33 cellular contexts compared by ENCODE assay signal in the genomic region with DNA sequence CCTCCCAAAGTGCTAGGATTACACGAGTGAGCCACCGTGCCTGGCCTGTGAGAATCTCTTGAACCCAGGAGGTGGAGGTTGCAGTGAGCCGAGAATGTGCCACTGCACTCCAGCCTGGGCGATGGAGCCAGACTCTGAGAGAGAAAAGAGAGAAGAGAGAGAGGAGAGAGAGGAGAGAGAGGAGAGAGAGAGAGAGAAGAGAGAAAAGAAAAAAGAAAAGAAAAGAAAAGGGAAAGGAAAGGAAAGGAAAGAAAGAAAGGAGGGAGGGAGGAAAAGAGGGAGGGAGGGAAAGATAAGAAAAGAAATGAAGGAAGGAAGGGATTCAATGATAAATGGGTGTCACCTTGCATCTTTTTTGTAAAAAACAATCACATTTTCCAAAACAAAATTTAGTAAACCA.
"Had no signal": no experiment of that assay in that cellular context is flagged by ENCODE, and none has a peak within 500 bp of the region (broad histone marks: within the 10 kb centered on the region; RNA-seq: fewer than 3 reads in every experiment).

No MANE protein-coding gene starts in this region.

- H3K27me3 ChIP-seq: adrenal gland, body of pancreas, brain microvascular endothelial cell, breast epithelium had no signal

- H3K27me3 Mint-ChIP-seq: activated B cell treated with CpG ODN at 0.5 μM for 24 hours; activated CD4-positive, alpha-beta memory T cell treated with anti-CD3 and anti-CD28 coated beads for 36 hours; activated CD4-positive, alpha-beta T cell treated with anti-CD3 and anti-CD28 coated beads, Interleukin-2, amount 10 ng/mL, durations not matched to agents 24 days and 14 days; activated naive CD8-positive, alpha-beta T cell treated with anti-CD3 and anti-CD28 coated beads for 36 hours; activated T-helper 17 cell treated with anti-CD3 and anti-CD28 coated beads, Interleukin-2, amount 50 U/mL, for 72 hours had no signal

- DNase-seq: activated B cell treated with CpG ODN at 0.5 μM for 24 hours; activated CD4-positive, alpha-beta memory T cell treated with anti-CD3 and anti-CD28 coated beads for 36 hours; activated CD4-positive, alpha-beta T cell treated with anti-CD3 and anti-CD28 coated beads for 4 hours; activated CD4-positive, alpha-beta T cell treated with anti-CD3 and anti-CD28 coated beads, Interleukin-2, amount 10 ng/mL, durations not matched to agents 24 days and 14 days; activated CD4-positive, alpha-beta T cell treated with anti-CD3 and anti-CD28 coated beads, Interleukin-2, amount 50 U/mL, for 1 hour; activated CD4-positive, alpha-beta T cell treated with anti-CD3 and anti-CD28 coated beads, Interleukin-2, amount 50 U/mL, for 4 hours; activated CD4-positive, CD25-positive, alpha-beta regulatory T cell treated with anti-CD3 and anti-CD28 coated beads, Interleukin-2, amount 50 U/mL, for 72 hours; activated CD8-positive, alpha-beta memory T cell treated with anti-CD3 and anti-CD28 coated beads, Interleukin-2, amount 50 U/mL, for 4 hours; activated gamma-delta T cell treated with Interleukin-2 at 50 U/mL for 16 hours; activated naive CD4-positive, alpha-beta T cell treated with anti-CD3 and anti-CD28 coated beads for 36 hours; activated naive CD8-positive, alpha-beta T cell treated with anti-CD3 and anti-CD28 coated beads for 36 hours; activated T-cell treated with anti-CD3 and anti-CD28 coated beads for 4 hours; activated T-cell treated with anti-CD3 and anti-CD28 coated beads, Interleukin-2, amount 50 U/mL, for 1 hour; activated T-cell treated with anti-CD3 and anti-CD28 coated beads, Interleukin-2, amount 50 U/mL, for 4 hours; activated T-cell treated with anti-CD3 and anti-CD28 coated beads, Interleukin-2, amount 50 U/mL, for 72 hours; adrenal gland; amniotic stem cell; aorta; body of pancreas; brain microvascular endothelial cell; central memory CD4-positive, alpha-beta T cell; cerebellar nuclear complex; SW 1271; T-helper 1 cell; T-helper 2 cell; T-helper 9 cell had no signal

- H3K4me3 Mint-ChIP-seq: activated B cell treated with CpG ODN at 0.5 μM for 24 hours; activated CD4-positive, alpha-beta memory T cell treated with anti-CD3 and anti-CD28 coated beads for 36 hours; activated CD4-positive, alpha-beta T cell treated with anti-CD3 and anti-CD28 coated beads, Interleukin-2, amount 10 ng/mL, durations not matched to agents 24 days and 14 days; activated naive CD4-positive, alpha-beta T cell treated with anti-CD3 and anti-CD28 coated beads for 36 hours; activated naive CD8-positive, alpha-beta T cell treated with anti-CD3 and anti-CD28 coated beads for 36 hours; activated T-cell treated with anti-CD3 and anti-CD28 coated beads, Interleukin-2, amount 50 U/mL, for 4 hours; activated T-cell treated with anti-CD3 and anti-CD28 coated beads, Interleukin-2, amount 50 U/mL, for 72 hours; activated T-helper 1 cell treated with anti-CD3 and anti-CD28 coated beads, Interleukin-12 subunit alpha, Interleukin-12 subunit beta, Interleukin-2, Interleukin-4 antibody, amounts not matched to agents 30 ng/mL and 10 ng/mL and 1 ng/mL, durations not matched to agents 14 hours and 24 hours and 36 hours; activated T-helper 17 cell treated with anti-CD3 and anti-CD28 coated beads, Interleukin-2, amount 50 U/mL, for 72 hours; T-helper 1 cell treated with Interleukin-12 subunit alpha and Interleukin-12 subunit beta and Interleukin-4 antibody, amounts not matched to agents 30 μg/mL and 1 μg/mL, for 36 hours; T-helper 2 cell treated with Interferon-gamma antibody and Interleukin-4, amounts not matched to agents 5 μg/mL and 100 μg/mL, for 36 hours had no signal

- H3K4me1 ChIP-seq: adrenal gland, body of pancreas, breast epithelium had no signal

- H3K9me3 Mint-ChIP-seq: activated B cell treated with CpG ODN at 0.5 μM for 24 hours; activated CD4-positive, alpha-beta memory T cell treated with anti-CD3 and anti-CD28 coated beads for 36 hours; activated CD4-positive, alpha-beta T cell treated with anti-CD3 and anti-CD28 coated beads, Interleukin-2, amount 10 ng/mL, durations not matched to agents 24 days and 14 days; activated naive CD4-positive, alpha-beta T cell treated with anti-CD3 and anti-CD28 coated beads for 36 hours; activated naive CD4-positive, alpha-beta T cell treated with anti-CD3 and anti-CD28 coated beads, Interleukin-2, amount 50 U/mL, for 72 hours; activated naive CD8-positive, alpha-beta T cell treated with anti-CD3 and anti-CD28 coated beads for 36 hours; activated T-cell treated with anti-CD3 and anti-CD28 coated beads, Interleukin-2, amount 50 U/mL, for 4 hours; activated T-cell treated with anti-CD3 and anti-CD28 coated beads, Interleukin-2, amount 50 U/mL, for 72 hours; activated T-helper 1 cell treated with anti-CD3 and anti-CD28 coated beads, Interleukin-12 subunit alpha, Interleukin-12 subunit beta, Interleukin-2, Interleukin-4 antibody, amounts not matched to agents 30 ng/mL and 10 ng/mL and 1 ng/mL, durations not matched to agents 14 hours and 24 hours and 36 hours; activated T-helper 17 cell treated with anti-CD3 and anti-CD28 coated beads, Interleukin-2, amount 50 U/mL, for 72 hours; T-helper 1 cell treated with Interleukin-12 subunit alpha and Interleukin-12 subunit beta and Interleukin-4 antibody, amounts not matched to agents 30 μg/mL and 1 μg/mL, for 36 hours; T-helper 2 cell treated with Interferon-gamma antibody and Interleukin-4, amounts not matched to agents 5 μg/mL and 100 μg/mL, for 36 hours had no signal

- ATAC-seq: activated naive CD4-positive, alpha-beta T cell treated with anti-CD3 and anti-CD28 coated beads, Interleukin-2, amount 50 U/mL, for 72 hours; activated T-cell treated with anti-CD3 and anti-CD28 coated beads, Interleukin-2, amount 50 U/mL, for 4 hours; activated T-cell treated with anti-CD3 and anti-CD28 coated beads, Interleukin-2, amount 50 U/mL, for 72 hours; activated T-helper 17 cell treated with anti-CD3 and anti-CD28 coated beads, Interleukin-2, amount 50 U/mL, for 72 hours; body of pancreas had no signal

- H3K27ac Mint-ChIP-seq: activated B cell treated with CpG ODN at 0.5 μM for 24 hours; activated CD4-positive, alpha-beta memory T cell treated with anti-CD3 and anti-CD28 coated beads for 36 hours; activated CD4-positive, alpha-beta T cell treated with anti-CD3 and anti-CD28 coated beads, Interleukin-2, amount 10 ng/mL, durations not matched to agents 24 days and 14 days; activated naive CD4-positive, alpha-beta T cell treated with anti-CD3 and anti-CD28 coated beads for 36 hours; activated naive CD4-positive, alpha-beta T cell treated with anti-CD3 and anti-CD28 coated beads, Interleukin-2, amount 50 U/mL, for 72 hours; activated naive CD8-positive, alpha-beta T cell treated with anti-CD3 and anti-CD28 coated beads for 36 hours; activated T-cell treated with anti-CD3 and anti-CD28 coated beads, Interleukin-2, amount 50 U/mL, for 72 hours; activated T-helper 1 cell treated with anti-CD3 and anti-CD28 coated beads, Interleukin-12 subunit alpha, Interleukin-12 subunit beta, Interleukin-2, Interleukin-4 antibody, amounts not matched to agents 30 ng/mL and 10 ng/mL and 1 ng/mL, durations not matched to agents 14 hours and 24 hours and 36 hours; activated T-helper 17 cell treated with anti-CD3 and anti-CD28 coated beads, Interleukin-2, amount 50 U/mL, for 72 hours; T-helper 1 cell treated with Interleukin-12 subunit alpha and Interleukin-12 subunit beta and Interleukin-4 antibody, amounts not matched to agents 30 μg/mL and 1 μg/mL, for 36 hours; T-helper 2 cell treated with Interferon-gamma antibody and Interleukin-4, amounts not matched to agents 5 μg/mL and 100 μg/mL, for 36 hours had no signal

- H3K4me1 Mint-ChIP-seq: activated B cell treated with CpG ODN at 0.5 μM for 24 hours; activated CD4-positive, alpha-beta T cell treated with anti-CD3 and anti-CD28 coated beads, Interleukin-2, amount 10 ng/mL, durations not matched to agents 24 days and 14 days; activated naive CD8-positive, alpha-beta T cell treated with anti-CD3 and anti-CD28 coated beads for 36 hours; activated T-helper 17 cell treated with anti-CD3 and anti-CD28 coated beads, Interleukin-2, amount 50 U/mL, for 72 hours had no signal

- H3K36me3 ChIP-seq: adrenal gland, brain microvascular endothelial cell, breast epithelium had no signal

- H3K27ac ChIP-seq: adrenal gland, body of pancreas, brain microvascular endothelial cell, breast epithelium, VCaP had no signal

- H3K9me3 ChIP-seq: adrenal gland, body of pancreas, breast epithelium had no signal

- H3K36me3 Mint-ChIP-seq: activated CD4-positive, alpha-beta memory T cell treated with anti-CD3 and anti-CD28 coated beads for 36 hours; activated naive CD4-positive, alpha-beta T cell treated with anti-CD3 and anti-CD28 coated beads, Interleukin-2, amount 50 U/mL, for 72 hours; activated naive CD8-positive, alpha-beta T cell treated with anti-CD3 and anti-CD28 coated beads for 36 hours had no signal

- H3K4me3 ChIP-seq: adrenal gland, body of pancreas, breast epithelium had no signal
